In the genomic region with DNA sequence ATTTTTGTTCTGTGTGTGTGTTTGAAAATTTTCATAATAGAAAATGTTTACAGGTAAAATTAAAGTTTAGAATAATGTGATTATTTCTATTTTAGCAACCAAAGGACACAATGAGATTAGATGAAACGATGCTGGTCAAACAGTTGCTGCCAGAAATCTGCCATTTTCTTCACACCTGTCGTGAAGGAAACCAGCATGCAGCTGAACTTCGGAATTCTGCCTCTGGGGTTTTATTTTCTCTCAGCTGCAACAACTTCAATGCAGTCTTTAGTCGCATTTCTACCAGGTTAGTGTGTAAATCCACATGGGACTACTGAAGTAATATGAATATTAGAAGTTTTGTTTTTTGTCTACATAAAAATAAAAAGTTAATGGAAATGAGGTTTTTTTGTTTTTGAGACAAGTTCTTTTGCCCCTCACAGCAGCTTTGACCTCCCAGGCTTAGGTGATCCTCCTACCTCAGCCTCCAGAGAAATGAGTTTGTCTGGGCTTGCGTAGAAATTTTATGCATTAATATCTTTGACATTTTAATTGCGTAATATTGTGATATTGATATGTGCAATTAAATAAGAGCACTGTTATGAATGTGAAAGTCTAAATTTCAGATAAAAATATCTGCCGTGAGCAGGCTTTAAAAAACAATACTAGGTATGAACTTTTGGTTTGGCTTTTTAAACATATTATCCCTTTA, we compare ENCODE assay signal across 26 cellular contexts.
"Had no signal": no experiment of that assay in that cellular context is flagged by ENCODE, and none has a peak within 500 bp of the region (broad histone marks: within the 10 kb centered on the region; RNA-seq: fewer than 3 reads in every experiment).

No MANE protein-coding gene starts in this region.

- H3K36me3 ChIP-seq: ovary, thoracic aorta, uterus had no signal

- H3K4me1 ChIP-seq: left lung, psoas muscle, upper lobe of right lung, uterus had no signal

- ATAC-seq: effector memory CD8-positive, alpha-beta T cell; left cardiac atrium; left lung; mucosa of descending colon; naive thymus-derived CD4-positive, alpha-beta T cell; psoas muscle; right cardiac atrium; stimulated activated naive B cell treated with anti-CD40 and anti-IgM and Interleukin-4, amounts not matched to agents 10 μg/mL and 1 μg/mL and 100 μg/mL, for 72 hours; upper lobe of right lung had no signal

- H3K27me3 Mint-ChIP-seq: effector memory CD8-positive, alpha-beta T cell; naive thymus-derived CD4-positive, alpha-beta T cell; stimulated activated naive B cell treated with anti-CD40 and anti-IgM and Interleukin-4, amounts not matched to agents 10 μg/mL and 1 μg/mL and 100 μg/mL, for 72 hours; stimulated activated naive CD8-positive, alpha-beta T cell treated with anti-CD3 and anti-CD28 coated beads, Interleukin-15, Interleukin-2, amounts not matched to agents 100 ng/mL and 50 ng/mL, for 24 hours had no signal

- H3K9me3 Mint-ChIP-seq: effector memory CD8-positive, alpha-beta T cell; mesothelial cell of epicardium; naive thymus-derived CD4-positive, alpha-beta T cell; nephron; stimulated activated naive B cell treated with anti-CD40 and anti-IgM and Interleukin-4, amounts not matched to agents 10 μg/mL and 1 μg/mL and 100 μg/mL, for 72 hours; stimulated activated naive CD8-positive, alpha-beta T cell treated with anti-CD3 and anti-CD28 coated beads, Interleukin-15, Interleukin-2, amounts not matched to agents 100 ng/mL and 50 ng/mL, for 24 hours had no signal

- H3K4me1 Mint-ChIP-seq: nephron; stimulated activated naive B cell treated with anti-CD40 and anti-IgM and Interleukin-4, amounts not matched to agents 10 μg/mL and 1 μg/mL and 100 μg/mL, for 72 hours had no signal

- H3K27ac Mint-ChIP-seq: effector memory CD8-positive, alpha-beta T cell; mesothelial cell of epicardium; naive thymus-derived CD4-positive, alpha-beta T cell; nephron; stimulated activated naive B cell treated with anti-CD40 and anti-IgM and Interleukin-4, amounts not matched to agents 10 μg/mL and 1 μg/mL and 100 μg/mL, for 72 hours; stimulated activated naive CD8-positive, alpha-beta T cell treated with anti-CD3 and anti-CD28 coated beads, Interleukin-15, Interleukin-2, amounts not matched to agents 100 ng/mL and 50 ng/mL, for 24 hours had no signal

- H3K4me3 Mint-ChIP-seq: effector memory CD8-positive, alpha-beta T cell; mesothelial cell of epicardium; naive thymus-derived CD4-positive, alpha-beta T cell; nephron; stimulated activated naive B cell treated with anti-CD40 and anti-IgM and Interleukin-4, amounts not matched to agents 10 μg/mL and 1 μg/mL and 100 μg/mL, for 72 hours; stimulated activated naive CD8-positive, alpha-beta T cell treated with anti-CD3 and anti-CD28 coated beads, Interleukin-15, Interleukin-2, amounts not matched to agents 100 ng/mL and 50 ng/mL, for 24 hours had no signal

- DNase-seq: dermis blood vessel endothelial cell; effector memory CD8-positive, alpha-beta T cell; hypothalamus; kidney; left cardiac atrium; left lung; mesenchymal stem cell; mucosa of descending colon; naive thymus-derived CD4-positive, alpha-beta T cell; occipital lobe; ovary; posterior cingulate gyrus; psoas muscle; right cardiac atrium; small intestine; stimulated activated CD4-positive, alpha-beta T cell treated with anti-CD3 and anti-CD28 coated beads, Interleukin-15, amount 100 ng/mL, for 24 hours; stimulated activated CD4-positive, alpha-beta T cell treated with anti-CD3 and anti-CD28 coated beads, Interleukin-2, amount 100 ng/mL, for 48 hours; stimulated activated naive B cell treated with anti-CD40 and anti-IgM and Interleukin-4, amounts not matched to agents 10 μg/mL and 1 μg/mL and 100 μg/mL, for 72 hours; upper lobe of right lung; uterus had no signal

- H3K9me3 ChIP-seq: left lung, mucosa of descending colon, ovary, psoas muscle, thoracic aorta, tibial nerve, upper lobe of right lung, uterus had no signal

- H3K27me3 ChIP-seq: left lung, ovary, tibial nerve, upper lobe of right lung, uterus had no signal

- H3K4me3 ChIP-seq: coronary artery, left lung, mucosa of descending colon, ovary, psoas muscle, thoracic aorta, tibial nerve, upper lobe of right lung, uterus had no signal

- H3K27ac ChIP-seq: coronary artery, left lung, ovary, psoas muscle, thoracic aorta, tibial nerve, upper lobe of right lung, uterus had no signal
